ENCODE assay signal across 16 cellular contexts in genomic region chr5:68334550-68334880, GRCh38.
A peak's percentile ranks its signal among the peaks of the same experiment; 100 is the strongest.
DNase-seq lines count a peak whose midpoint lies in the region; ATAC-seq and TF ChIP-seq lines count a peak whose summit lies in the region.
"Had no signal": no experiment of that assay in that cellular context is flagged by ENCODE, and none has a peak within 500 bp of the region (broad histone marks: within the 10 kb centered on the region; RNA-seq: fewer than 3 reads in every experiment).

No MANE protein-coding gene starts in this region.

- H4K20me1 ChIP-seq in HCT116 (ENCODE audit: insufficient read depth) (no peaks in the 10 kb centered on the region), PC-9 (ENCODE audit: insufficient read depth) (no peaks in the 10 kb centered on the region), osteoblast (ENCODE audit: insufficient read depth, low read length) (no peaks in the 10 kb centered on the region)

- H3K9me3 Mint-ChIP-seq in chondrocyte (ENCODE audit: low read depth) = no peaks in the 10 kb centered on the region

- H3K36me3 ChIP-seq in HCT116 (ENCODE audit: control insufficient read depth in 1 of 2, insufficient read depth in 2 of 2, low read length in 2 of 2) = no peaks in the 10 kb centered on the region
- no peaks in the 10 kb centered on the region for H3K36me3 ChIP-seq in PC-9 (ENCODE audit: low read depth)
- H3K36me3 ChIP-seq in osteoblast (ENCODE audit: insufficient read depth, low read length) = no peaks in the 10 kb centered on the region
- no peaks in the 10 kb centered on the region for H3K36me3 ChIP-seq in spleen
- H3K36me3 ChIP-seq: SJSA1 had no signal

- RAD21 ChIA-PET in HCT116 (lab: Charles Lee; ENCODE audit: low non-redundant PET in 1 of 2, low total read pairs in 2 of 2, uncharacterized antibody in 2 of 2, unreplicated experiment in 2 of 2) = no interaction called here

- H3F3A ChIP-seq in PC-9 (ENCODE audit: insufficient read depth, low read depth) = peaks cover 21% of the 10 kb centered on the region

- no peak for TF ChIP-seq RAD21 in HCT116 (IDR thresholded peaks at IDR 0.05; ENCODE audit: low read depth)

- no peak for TF ChIP-seq CTCF in HCT116 (IDR thresholded peaks at IDR 0.05 in 2 of 3, conservative IDR thresholded peaks at IDR 0.05 in 1 of 3; ENCODE audit: borderline replicate concordance in 1 of 3, insufficient read depth in 1 of 3, low read depth in 2 of 3, low read length in 2 of 3)
- TF ChIP-seq CTCF in PC-9 (conservative IDR thresholded peaks at IDR 0.05) = no peak
- TF ChIP-seq CTCF in chondrocyte (IDR thresholded peaks at IDR 0.05) = no peak
- TF ChIP-seq CTCF in osteoblast (IDR thresholded peaks at IDR 0.05; ENCODE audit: extremely low read depth, low read depth, low read length) = no peak
- TF ChIP-seq CTCF in spleen (IDR thresholded peaks at IDR 0.05 in 8 of 11, conservative IDR thresholded peaks at IDR 0.05 in 3 of 11) = no peak

- ATAC-seq in HCT116 (peak; percentile 60), HG03039 (IDR thresholded peaks at IDR 0.05; ENCODE audit: unreplicated experiment) (no peak)
- ATAC-seq: GM23338 had no signal

- 82 to 95% (median 93%) methylated on average over 2 of the region's 2 CpGs for WGBS in spleen, 5 donors

- no peaks in the 10 kb centered on the region for H3K9me2 ChIP-seq in HCT116 (ENCODE audit: insufficient read depth)
- no peaks in the 10 kb centered on the region for H3K9me2 ChIP-seq in PC-9 (ENCODE audit: insufficient read depth)

- H3K27ac ChIP-seq in HCT116 (ENCODE audit: low read depth, low read length) (peak overlapping the region; percentile 69; the same call in 1 of the 2 replicates), PC-9 (peak overlapping the region; percentile 67), osteoblast (ENCODE audit: low read depth, low read length) (peak overlapping the region; percentile 80), spleen (no peak overlapping the region)
- H3K27ac ChIP-seq: SJSA1 had no signal

- POLR2A ChIA-PET in HCT116 (lab: Charles Lee) (no interaction called here), PC-9 (lab: Charles Lee; ENCODE audit: unreplicated experiment) (no interaction called here)

- intact Hi-C loops in HCT116 (cut with micrococcal nuclease) = loop anchor here (5.0 kb wide), 1 partner anchor 98 kb away; no protein-coding TSS in a partner anchor
- intact Hi-C loops in PC-9 (cut with micrococcal nuclease; ENCODE audit: unreplicated experiment) = loop anchor here (1.0 to 5.0 kb wide), 3 partner anchors 48 to 122 kb away; no protein-coding TSS in a partner anchor
- intact Hi-C loops in spleen (cut with DNase I; ENCODE audit: low total_unique reads) = no loop called here

- TF ChIP-seq POLR2A in HCT116 (IDR thresholded peaks at IDR 0.05; ENCODE audit: borderline replicate concordance, extremely low read depth, insufficient read depth, insufficient read length) (no peak), spleen (IDR thresholded peaks at IDR 0.05) (no peak)

- no peak for DNase-seq in HCT116 (ENCODE audit: low read depth, low spot score)
- no peak for DNase-seq in PC-9
- no peak for DNase-seq in chondrocyte (ENCODE audit: low spot score)
- DNase-seq in osteoblast (ENCODE audit: insufficient read length, low spot score, missing footprints) = no peak
- no peak for DNase-seq in spleen
- no peak for DNase-seq in anterior cingulate cortex (lab: John Stamatoyannopoulos, UW)
- no peak for DNase-seq in activated CD4-positive, CD25-positive, alpha-beta regulatory T cell (lab: John Stamatoyannopoulos, UW)
- DNase-seq: GDM1, KBM-7, NCI-H187, NCI-H2107, NCI-H524 treated with DMSO at 0.1 percent for 48 hours had no signal

- H3K79me2 ChIP-seq in HCT116 (ENCODE audit: insufficient read depth, low read length) (no peaks in the 10 kb centered on the region), PC-9 (ENCODE audit: low read depth) (no peaks in the 10 kb centered on the region), osteoblast (ENCODE audit: insufficient read depth, low read length) (no peaks in the 10 kb centered on the region)

- H3K4me3 Mint-ChIP-seq in chondrocyte (ENCODE audit: unreplicated experiment) = no peak overlapping the region
- H3K4me3 Mint-ChIP-seq: CD14-positive monocyte, GM23338 had no signal

- H3K27me3 ChIP-seq in HCT116 (ENCODE audit: insufficient read depth, low read length) (no peaks in the 10 kb centered on the region), PC-9 (ENCODE audit: insufficient read depth, low read depth) (no peaks in the 10 kb centered on the region), osteoblast (ENCODE audit: insufficient read depth, low read length) (no peaks in the 10 kb centered on the region), spleen (replicated peaks in 1 of 7) (no peaks in the 10 kb centered on the region)
- H3K27me3 ChIP-seq: SJSA1 had no signal

- H3K4me3 ChIP-seq in HCT116 (replicated peaks in 1 of 2; ENCODE audit: low read depth in 1 of 2, low read length in 2 of 2) (peak overlapping the region in 1 of 2 experiments; percentile 29; a peak in 2 of 4 replicates), PC-9 (no peak overlapping the region), osteoblast (ENCODE audit: insufficient read depth, low read length) (no peak overlapping the region), spleen (no peak overlapping the region)
- H3K4me3 ChIP-seq: GM23338, SJSA1 had no signal

- BruUV-seq in HCT116 (replicated peaks; lab: Mats Ljungman, UMichigan) = no TSS peak
- BruUV-seq in PC-9 (replicated peaks; lab: Mats Ljungman, UMichigan) = no TSS peak

- H3K9ac ChIP-seq in HCT116 (ENCODE audit: low read length) = peak overlapping the region; percentile 36; the same call in 1 of the 2 replicates

- H2AFZ ChIP-seq in HCT116 (ENCODE audit: low read depth, low read length, poor library complexity, severe bottlenecking) (no peak overlapping the region), PC-9 (no peak overlapping the region), osteoblast (ENCODE audit: low read length) (no peak overlapping the region)
- H2AFZ ChIP-seq: GM23338 had no signal

- CTCF ChIA-PET in HCT116 (lab: Charles Lee) = no interaction called here
- CTCF ChIA-PET in PC-9 (lab: Charles Lee) = interaction anchor here (0.7 kb wide), 1 partner anchor 91 kb away, joined by 6 read pairs; no protein-coding TSS in a partner anchor

- peaks cover 21% of the 10 kb centered on the region for H3K4me1 Mint-ChIP-seq in chondrocyte (ENCODE audit: low read depth)
- H3K4me1 Mint-ChIP-seq: GM23338 had no signal

- H3K4me2 ChIP-seq in HCT116 (ENCODE audit: low read length) (peak overlapping the region; percentile 66), PC-9 (peak overlapping the region; percentile 29), osteoblast (ENCODE audit: insufficient read depth, low read length) (peak overlapping the region; percentile 43)
- H3K4me2 ChIP-seq: GM23338 had no signal

- H3K36me3 Mint-ChIP-seq in chondrocyte (ENCODE audit: low read depth) = no peaks in the 10 kb centered on the region
- H3K36me3 Mint-ChIP-seq: CD14-positive monocyte had no signal

- H3K27ac Mint-ChIP-seq in chondrocyte (ENCODE audit: unreplicated experiment) = peak overlapping the region; percentile 13
- H3K27ac Mint-ChIP-seq: GM23338 had no signal

- H3K4me1 ChIP-seq in HCT116 (ENCODE audit: control insufficient read depth in 1 of 2, insufficient read depth in 2 of 2, low read length in 2 of 2) (peaks cover 27 to 63% of the 10 kb centered on the region in 2 experiments), PC-9 (replicated peaks; ENCODE audit: insufficient read depth) (peaks cover 30% of the 10 kb centered on the region), osteoblast (ENCODE audit: insufficient read depth, low read length) (peaks cover 41% of the 10 kb centered on the region), spleen (peaks cover 5 to 35% (median 22%) of the 10 kb centered on the region in 6 donors)
- H3K4me1 ChIP-seq: SJSA1 had no signal

- H3K9me3 ChIP-seq in HCT116 (ENCODE audit: control insufficient read depth in 1 of 2, insufficient read depth in 1 of 2, low read depth in 1 of 2, low read length in 2 of 2) (no peaks in the 10 kb centered on the region), PC-9 (ENCODE audit: insufficient read depth, low read depth) (no peaks in the 10 kb centered on the region), osteoblast (ENCODE audit: low read depth, low read length) (no peaks in the 10 kb centered on the region), spleen (no peaks in the 10 kb centered on the region)
- H3K9me3 ChIP-seq: SJSA1 had no signal

- no peaks in the 10 kb centered on the region for H3K27me3 Mint-ChIP-seq in chondrocyte (ENCODE audit: low read depth)

TF ChIP-seq in HCT116, 20 proteins besides CTCF, POLR2A, EP300 and RAD21 (continues in another document):
- TF ChIP-seq ZFX (IDR thresholded peaks at IDR 0.05) = no peak
- no peak for TF ChIP-seq POLR2AphosphoS5 (IDR thresholded peaks at IDR 0.05; ENCODE audit: low read depth, low read length)
- TF ChIP-seq, protein P1, sequence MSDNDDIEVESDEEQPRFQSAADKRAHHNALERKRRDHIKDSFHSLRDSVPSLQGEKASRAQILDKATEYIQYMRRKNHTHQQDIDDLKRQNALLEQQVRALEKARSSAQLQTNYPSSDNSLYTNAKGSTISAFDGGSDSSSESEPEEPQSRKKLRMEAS (IDR thresholded peaks at IDR 0.05) = no peak
- TF ChIP-seq CBX3 (IDR thresholded peaks at IDR 0.05; ENCODE audit: low read depth) = no peak
- no peak for TF ChIP-seq TCF7L2 (IDR thresholded peaks at IDR 0.05; ENCODE audit: borderline replicate concordance, extremely low read depth, insufficient read depth, insufficient read length)
- no peak for TF ChIP-seq EGR1 (IDR thresholded peaks at IDR 0.05; ENCODE audit: low read depth)
- no peak for TF ChIP-seq SRF (IDR thresholded peaks at IDR 0.05; ENCODE audit: low read depth)
- no peak for TF ChIP-seq EZH2 (IDR thresholded peaks at IDR 0.05)
- no peak for TF ChIP-seq ZNF274 (IDR thresholded peaks at IDR 0.05; ENCODE audit: low read depth, low read length)
- TF ChIP-seq CEBPB (IDR thresholded peaks at IDR 0.05; ENCODE audit: low read depth) = no peak
- no peak for TF ChIP-seq ATF3 (IDR thresholded peaks at IDR 0.05)
- no peak for TF ChIP-seq SIN3A (IDR thresholded peaks at IDR 0.05; ENCODE audit: low read depth)
- TF ChIP-seq FOSL1 (IDR thresholded peaks at IDR 0.05; ENCODE audit: low read depth) = no peak
- TF ChIP-seq EZH2phosphoT487 (IDR thresholded peaks at IDR 0.05; ENCODE audit: borderline replicate concordance) = no peak

Comparison
In these comparisons a context has a peak if more than half of its experiments do, and no peak if none do; other contexts are left out.
1. H3K27ac ChIP-seq: peak in HCT116 (single experiment), PC-9 (single experiment) and osteoblast (single experiment); none in spleen (0 of 8).
2. Peak in every context shown above with its lines, with median percentiles within 50 percentile points of each other: H3K4me2 ChIP-seq.